39 cellular contexts compared by ENCODE assay signal in the genomic region with DNA sequence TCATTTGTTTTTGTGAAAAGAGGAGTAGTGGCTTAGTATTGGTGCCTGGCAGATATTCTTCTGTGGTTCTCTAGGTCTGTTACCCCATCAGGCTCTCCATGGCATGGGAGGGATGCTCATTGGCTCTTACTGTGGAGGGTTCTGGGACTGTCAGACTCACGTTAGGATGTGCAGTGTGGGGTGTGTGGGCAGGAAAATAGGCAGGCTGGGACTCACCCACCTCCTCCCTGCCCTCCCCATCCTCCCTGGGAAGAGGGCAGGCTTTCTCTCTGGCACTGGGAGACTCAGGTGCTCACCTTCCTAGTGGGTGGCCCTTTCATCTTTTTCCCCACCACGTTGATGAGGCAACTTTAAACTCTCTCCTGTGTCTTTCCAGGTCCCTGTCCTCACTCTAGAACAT. TPM values are rescaled to one million over a fixed set of nuclear protein-coding genes. Genes with fewer than 3 reads are reported as not detected.
"Had no signal": no experiment of that assay in that cellular context is flagged by ENCODE, and none has a peak within 500 bp of the region (broad histone marks: within the 10 kb centered on the region; RNA-seq: fewer than 3 reads in every experiment).

No MANE protein-coding gene starts in this region.

- H3K4me3 Mint-ChIP-seq: activated B cell treated with CpG ODN at 0.5 μM for 24 hours; activated CD4-positive, alpha-beta memory T cell treated with anti-CD3 and anti-CD28 coated beads for 36 hours; activated CD4-positive, alpha-beta T cell treated with anti-CD3 and anti-CD28 coated beads, Interleukin-2, amount 10 ng/mL, durations not matched to agents 24 days and 14 days; activated CD8-positive, alpha-beta T cell treated with anti-CD3 and anti-CD28 coated beads for 36 hours; activated naive CD4-positive, alpha-beta T cell treated with anti-CD3 and anti-CD28 coated beads for 36 hours; activated naive CD8-positive, alpha-beta T cell treated with anti-CD3 and anti-CD28 coated beads for 36 hours; activated T-cell treated with anti-CD3 and anti-CD28 coated beads, Interleukin-2, amount 50 U/mL, for 4 hours; activated T-cell treated with anti-CD3 and anti-CD28 coated beads, Interleukin-2, amount 50 U/mL, for 72 hours; activated T-helper 1 cell treated with anti-CD3 and anti-CD28 coated beads, Interleukin-12 subunit alpha, Interleukin-12 subunit beta, Interleukin-2, Interleukin-4 antibody, amounts not matched to agents 30 ng/mL and 10 ng/mL and 1 ng/mL, durations not matched to agents 14 hours and 24 hours and 36 hours; activated T-helper 17 cell treated with anti-CD3 and anti-CD28 coated beads, Interleukin-2, amount 50 U/mL, for 72 hours; central memory CD8-positive, alpha-beta T cell; T-helper 1 cell treated with Interleukin-12 subunit alpha and Interleukin-12 subunit beta and Interleukin-4 antibody, amounts not matched to agents 30 μg/mL and 1 μg/mL, for 36 hours; T-helper 2 cell treated with Interferon-gamma antibody and Interleukin-4, amounts not matched to agents 5 μg/mL and 100 μg/mL, for 36 hours had no signal

- H3K9me3 Mint-ChIP-seq: activated CD4-positive, alpha-beta memory T cell treated with anti-CD3 and anti-CD28 coated beads for 36 hours; activated CD4-positive, alpha-beta T cell treated with anti-CD3 and anti-CD28 coated beads, Interleukin-2, amount 10 ng/mL, durations not matched to agents 24 days and 14 days; activated CD8-positive, alpha-beta T cell treated with anti-CD3 and anti-CD28 coated beads for 36 hours; activated naive CD4-positive, alpha-beta T cell treated with anti-CD3 and anti-CD28 coated beads for 36 hours; activated naive CD8-positive, alpha-beta T cell treated with anti-CD3 and anti-CD28 coated beads for 36 hours; activated T-cell treated with anti-CD3 and anti-CD28 coated beads, Interleukin-2, amount 50 U/mL, for 4 hours; activated T-cell treated with anti-CD3 and anti-CD28 coated beads, Interleukin-2, amount 50 U/mL, for 72 hours; activated T-helper 1 cell treated with anti-CD3 and anti-CD28 coated beads, Interleukin-12 subunit alpha, Interleukin-12 subunit beta, Interleukin-2, Interleukin-4 antibody, amounts not matched to agents 30 ng/mL and 10 ng/mL and 1 ng/mL, durations not matched to agents 14 hours and 24 hours and 36 hours; activated T-helper 17 cell treated with anti-CD3 and anti-CD28 coated beads, Interleukin-2, amount 50 U/mL, for 72 hours; T-helper 1 cell treated with Interleukin-12 subunit alpha and Interleukin-12 subunit beta and Interleukin-4 antibody, amounts not matched to agents 30 μg/mL and 1 μg/mL, for 36 hours; T-helper 2 cell treated with Interferon-gamma antibody and Interleukin-4, amounts not matched to agents 5 μg/mL and 100 μg/mL, for 36 hours had no signal

- H3K36me3 ChIP-seq: adrenal gland, brain microvascular endothelial cell, breast epithelium had no signal

- H3K27me3 ChIP-seq: adrenal gland, brain microvascular endothelial cell had no signal

- DNase-seq: activated B cell treated with CpG ODN at 0.5 μM for 24 hours; activated CD4-positive, alpha-beta memory T cell treated with anti-CD3 and anti-CD28 coated beads for 36 hours; activated CD4-positive, alpha-beta T cell treated with anti-CD3 and anti-CD28 coated beads for 4 hours; activated CD4-positive, alpha-beta T cell treated with anti-CD3 and anti-CD28 coated beads, Interleukin-2, amount 10 ng/mL, durations not matched to agents 24 days and 14 days; activated CD4-positive, alpha-beta T cell treated with anti-CD3 and anti-CD28 coated beads, Interleukin-2, amount 50 U/mL, for 1 hour; activated CD4-positive, alpha-beta T cell treated with anti-CD3 and anti-CD28 coated beads, Interleukin-2, amount 50 U/mL, for 4 hours; activated CD4-positive, CD25-positive, alpha-beta regulatory T cell treated with anti-CD3 and anti-CD28 coated beads, Interleukin-2, amount 50 U/mL, for 72 hours; activated CD8-positive, alpha-beta memory T cell treated with anti-CD3 and anti-CD28 coated beads, Interleukin-2, amount 50 U/mL, for 4 hours; activated CD8-positive, alpha-beta T cell treated with anti-CD3 and anti-CD28 coated beads for 36 hours; activated effector memory CD4-positive, alpha-beta T cell treated with anti-CD3 and anti-CD28 coated beads, Interleukin-2, amount 50 U/mL, for 16 hours; activated gamma-delta T cell treated with Interleukin-2 at 50 U/mL for 16 hours; activated naive CD4-positive, alpha-beta T cell; activated naive CD4-positive, alpha-beta T cell treated with anti-CD3 and anti-CD28 coated beads for 36 hours; activated naive CD4-positive, alpha-beta T cell treated with anti-CD3 and anti-CD28 coated beads, Interleukin-2, amount 50 U/mL, for 16 hours; activated naive CD8-positive, alpha-beta T cell treated with anti-CD3 and anti-CD28 coated beads for 36 hours; activated T-cell treated with anti-CD3 and anti-CD28 coated beads for 4 hours; activated T-cell treated with anti-CD3 and anti-CD28 coated beads, Interleukin-2, amount 50 U/mL, for 1 hour; activated T-cell treated with anti-CD3 and anti-CD28 coated beads, Interleukin-2, amount 50 U/mL, for 4 hours; activated T-cell treated with anti-CD3 and anti-CD28 coated beads, Interleukin-2, amount 50 U/mL, for 72 hours; adrenal gland; amniotic stem cell; aorta; body of pancreas; brain microvascular endothelial cell; caudate nucleus; cerebellar nuclear complex; T-helper 1 cell; T-helper 2 cell; T-helper 9 cell had no signal

- H3K9me3 ChIP-seq: adrenal gland, body of pancreas had no signal

- H3K27ac ChIP-seq: adrenal gland, body of pancreas, brain microvascular endothelial cell, breast epithelium, VCaP had no signal

- H3K4me1 Mint-ChIP-seq: activated B cell treated with CpG ODN at 0.5 μM for 24 hours; activated CD4-positive, alpha-beta T cell treated with anti-CD3 and anti-CD28 coated beads, Interleukin-2, amount 10 ng/mL, durations not matched to agents 24 days and 14 days; activated naive CD8-positive, alpha-beta T cell treated with anti-CD3 and anti-CD28 coated beads for 36 hours; activated T-helper 17 cell treated with anti-CD3 and anti-CD28 coated beads, Interleukin-2, amount 50 U/mL, for 72 hours; central memory CD8-positive, alpha-beta T cell had no signal

- H3K4me3 ChIP-seq: adrenal gland, body of pancreas, breast epithelium had no signal

- ATAC-seq: activated CD8-positive, alpha-beta T cell treated with anti-CD3 and anti-CD28 coated beads for 36 hours; activated naive CD4-positive, alpha-beta T cell treated with anti-CD3 and anti-CD28 coated beads, Interleukin-2, amount 50 U/mL, for 72 hours; activated T-cell treated with anti-CD3 and anti-CD28 coated beads, Interleukin-2, amount 50 U/mL, for 4 hours; activated T-cell treated with anti-CD3 and anti-CD28 coated beads, Interleukin-2, amount 50 U/mL, for 72 hours; activated T-helper 17 cell treated with anti-CD3 and anti-CD28 coated beads, Interleukin-2, amount 50 U/mL, for 72 hours; body of pancreas had no signal

- H3K27ac Mint-ChIP-seq: activated B cell treated with CpG ODN at 0.5 μM for 24 hours; activated CD4-positive, alpha-beta memory T cell treated with anti-CD3 and anti-CD28 coated beads for 36 hours; activated CD4-positive, alpha-beta T cell treated with anti-CD3 and anti-CD28 coated beads, Interleukin-2, amount 10 ng/mL, durations not matched to agents 24 days and 14 days; activated CD8-positive, alpha-beta T cell treated with anti-CD3 and anti-CD28 coated beads for 36 hours; activated naive CD4-positive, alpha-beta T cell treated with anti-CD3 and anti-CD28 coated beads for 36 hours; activated naive CD4-positive, alpha-beta T cell treated with anti-CD3 and anti-CD28 coated beads, Interleukin-2, amount 50 U/mL, for 72 hours; activated naive CD8-positive, alpha-beta T cell treated with anti-CD3 and anti-CD28 coated beads for 36 hours; activated T-cell treated with anti-CD3 and anti-CD28 coated beads, Interleukin-2, amount 50 U/mL, for 72 hours; activated T-helper 1 cell treated with anti-CD3 and anti-CD28 coated beads, Interleukin-12 subunit alpha, Interleukin-12 subunit beta, Interleukin-2, Interleukin-4 antibody, amounts not matched to agents 30 ng/mL and 10 ng/mL and 1 ng/mL, durations not matched to agents 14 hours and 24 hours and 36 hours; activated T-helper 17 cell treated with anti-CD3 and anti-CD28 coated beads, Interleukin-2, amount 50 U/mL, for 72 hours; T-helper 1 cell treated with Interleukin-12 subunit alpha and Interleukin-12 subunit beta and Interleukin-4 antibody, amounts not matched to agents 30 μg/mL and 1 μg/mL, for 36 hours; T-helper 2 cell treated with Interferon-gamma antibody and Interleukin-4, amounts not matched to agents 5 μg/mL and 100 μg/mL, for 36 hours had no signal

- H3K27me3 Mint-ChIP-seq: activated CD4-positive, alpha-beta memory T cell treated with anti-CD3 and anti-CD28 coated beads for 36 hours had no signal

- H3K4me1 ChIP-seq: adrenal gland, body of pancreas, breast epithelium had no signal

- H3K36me3 Mint-ChIP-seq: activated CD4-positive, alpha-beta memory T cell treated with anti-CD3 and anti-CD28 coated beads for 36 hours; activated naive CD4-positive, alpha-beta T cell treated with anti-CD3 and anti-CD28 coated beads, Interleukin-2, amount 50 U/mL, for 72 hours; activated naive CD8-positive, alpha-beta T cell treated with anti-CD3 and anti-CD28 coated beads for 36 hours had no signal

RNA-seq across cellular contexts. Expression of a gene that starts 44.2 kb away (rescaled TPM):
- total RNA-seq: activated B cell treated with CpG ODN at 0.5 μM for 24 hours; activated CD4-positive, alpha-beta memory T cell treated with anti-CD3 and anti-CD28 coated beads for 36 hours; activated CD4-positive, alpha-beta T cell treated with anti-CD3 and anti-CD28 coated beads, Interleukin-2, amount 10 ng/mL, durations not matched to agents 24 days and 14 days; activated CD8-positive, alpha-beta memory T cell treated with anti-CD3 and anti-CD28 coated beads for 36 hours; activated CD8-positive, alpha-beta T cell treated with anti-CD3 and anti-CD28 coated beads for 36 hours; activated naive CD4-positive, alpha-beta T cell treated with anti-CD3 and anti-CD28 coated beads for 36 hours; activated naive CD4-positive, alpha-beta T cell treated with anti-CD3 and anti-CD28 coated beads, Interleukin-2, amount 50 U/mL, for 72 hours; activated naive CD8-positive, alpha-beta T cell treated with anti-CD3 and anti-CD28 coated beads for 36 hours; activated T-cell treated with anti-CD3 and anti-CD28 coated beads, Interleukin-2, amount 50 U/mL, for 4 hours; activated T-helper 1 cell treated with anti-CD3 and anti-CD28 coated beads, Interleukin-12 subunit alpha, Interleukin-12 subunit beta, Interleukin-2, Interleukin-4 antibody, amounts not matched to agents 30 ng/mL and 10 ng/mL and 1 ng/mL, durations not matched to agents 14 hours and 24 hours and 36 hours; activated T-helper 17 cell treated with anti-CD3 and anti-CD28 coated beads, Interleukin-2, amount 50 U/mL, for 72 hours; body of pancreas; chondrocyte had no signal
